Comparison of ENCODE assay signal across 31 cellular contexts in the genomic region with DNA sequence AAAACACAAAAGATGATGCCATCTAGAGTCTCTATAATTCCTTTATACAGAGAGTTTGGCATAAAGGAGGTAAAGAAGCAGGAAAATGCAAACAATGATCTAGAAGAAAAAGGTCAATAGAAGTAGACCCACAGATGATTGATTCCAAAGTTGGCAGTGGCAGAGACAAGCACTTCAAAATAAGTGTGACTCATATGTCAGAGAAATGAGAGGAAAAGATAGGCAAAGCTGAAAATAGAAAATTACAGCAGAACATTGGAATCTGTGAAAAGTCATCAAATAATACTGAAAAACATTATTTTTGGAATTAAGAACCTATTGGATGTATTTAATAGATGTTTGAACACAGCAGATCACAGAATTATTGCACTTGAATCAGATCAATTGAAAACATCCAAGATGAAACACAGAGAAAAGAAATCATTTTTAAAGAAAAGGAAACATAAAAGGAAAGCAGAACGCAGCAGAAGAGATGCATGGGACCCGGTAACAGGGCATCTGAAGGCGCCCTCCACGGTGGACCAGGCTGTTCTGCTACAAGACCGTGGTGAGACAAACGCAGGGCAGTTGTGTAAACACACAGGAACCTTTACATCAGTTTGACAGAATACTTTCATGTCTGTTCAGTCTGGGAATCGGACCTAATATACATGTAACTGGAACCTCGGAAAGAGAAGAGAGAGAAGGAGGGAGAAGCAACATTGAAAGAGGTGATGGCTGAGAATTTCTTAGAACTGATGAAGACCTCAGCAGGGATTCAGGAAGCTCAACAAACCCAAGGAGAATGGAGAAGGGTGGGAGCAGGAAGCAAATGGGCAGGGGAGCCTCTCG.
"Had no signal": no experiment of that assay in that cellular context is flagged by ENCODE, and none has a peak within 500 bp of the region (broad histone marks: within the 10 kb centered on the region; RNA-seq: fewer than 3 reads in every experiment).

No MANE protein-coding gene starts in this region.

- H3K4me1 ChIP-seq: breast epithelium had no signal

- H3K27ac Mint-ChIP-seq: activated B cell treated with CpG ODN at 0.5 μM for 24 hours; activated CD8-positive, alpha-beta T cell treated with anti-CD3 and anti-CD28 coated beads for 36 hours; activated naive CD8-positive, alpha-beta T cell treated with anti-CD3 and anti-CD28 coated beads for 36 hours; activated T-cell treated with anti-CD3 and anti-CD28 coated beads, Interleukin-2, amount 50 U/mL, for 72 hours; activated T-helper 17 cell treated with anti-CD3 and anti-CD28 coated beads, Interleukin-2, amount 50 U/mL, for 72 hours; T-cell; T-helper 17 cell had no signal

- H3K27me3 ChIP-seq: ascending aorta, MG63, SJSA1 had no signal

- H3K4me3 Mint-ChIP-seq: activated B cell treated with CpG ODN at 0.5 μM for 24 hours; activated CD8-positive, alpha-beta T cell treated with anti-CD3 and anti-CD28 coated beads for 36 hours; activated naive CD8-positive, alpha-beta T cell treated with anti-CD3 and anti-CD28 coated beads for 36 hours; activated T-cell treated with anti-CD3 and anti-CD28 coated beads, Interleukin-2, amount 50 U/mL, for 72 hours; activated T-helper 17 cell treated with anti-CD3 and anti-CD28 coated beads, Interleukin-2, amount 50 U/mL, for 72 hours; T-cell; T-helper 17 cell had no signal

- H3K4me1 Mint-ChIP-seq: activated B cell treated with CpG ODN at 0.5 μM for 24 hours; activated naive CD8-positive, alpha-beta T cell treated with anti-CD3 and anti-CD28 coated beads for 36 hours; activated T-helper 17 cell treated with anti-CD3 and anti-CD28 coated beads, Interleukin-2, amount 50 U/mL, for 72 hours; T-cell; T-helper 17 cell had no signal

- H3K4me2 ChIP-seq: SK-N-SH had no signal

- H3K9me3 ChIP-seq: SJSA1, SK-N-SH had no signal

- H3K4me3 ChIP-seq: ascending aorta, breast epithelium, MG63, SJSA1 had no signal

- H3K9ac ChIP-seq: SK-N-SH had no signal

- H3K36me3 ChIP-seq: ascending aorta, breast epithelium, MG63, SJSA1 had no signal

- H3K27me3 Mint-ChIP-seq: activated B cell treated with CpG ODN at 0.5 μM for 24 hours; activated naive CD8-positive, alpha-beta T cell treated with anti-CD3 and anti-CD28 coated beads for 36 hours; activated T-helper 17 cell treated with anti-CD3 and anti-CD28 coated beads, Interleukin-2, amount 50 U/mL, for 72 hours had no signal

- H3K27ac ChIP-seq: ascending aorta, breast epithelium, SJSA1, VCaP had no signal

- DNase-seq: activated B cell treated with CpG ODN at 0.5 μM for 24 hours; activated CD4-positive, alpha-beta T cell treated with anti-CD3 and anti-CD28 coated beads for 48 hours; activated CD4-positive, alpha-beta T cell treated with anti-CD3 and anti-CD28 coated beads, Interleukin-2, amount 50 U/mL, for 4 hours; activated CD4-positive, CD25-positive, alpha-beta regulatory T cell treated with anti-CD3 and anti-CD28 coated beads, Interleukin-2, amount 50 U/mL, for 72 hours; activated CD8-positive, alpha-beta T cell treated with anti-CD3 and anti-CD28 coated beads for 36 hours; activated effector memory CD4-positive, alpha-beta T cell treated with anti-CD3 and anti-CD28 coated beads, Interleukin-2, amount 50 U/mL, for 16 hours; activated naive CD4-positive, alpha-beta T cell; activated naive CD4-positive, alpha-beta T cell treated with anti-CD3 and anti-CD28 coated beads, Interleukin-2, amount 50 U/mL, for 16 hours; activated naive CD8-positive, alpha-beta T cell treated with anti-CD3 and anti-CD28 coated beads for 36 hours; activated T-cell treated with anti-CD3 and anti-CD28 coated beads, Interleukin-2, amount 50 U/mL, for 1 hour; activated T-cell treated with anti-CD3 and anti-CD28 coated beads, Interleukin-2, amount 50 U/mL, for 72 hours; amniotic stem cell; Karpas-422; MG63; MV-4-11; NCI-H1092; NCI-H1436 treated with DMSO at 0.1 percent for 48 hours; NCI-H1694 treated with DMSO at 0.1 percent for 48 hours; NCI-H2029; NCI-H345; NCI-H524 treated with DMSO at 0.1 percent for 48 hours; SHP77 treated with DMSO at 0.1 percent for 48 hours; SK-N-SH; T-cell; T-helper 17 cell had no signal

- ATAC-seq: activated CD8-positive, alpha-beta T cell treated with anti-CD3 and anti-CD28 coated beads for 36 hours; activated T-cell treated with anti-CD3 and anti-CD28 coated beads, Interleukin-2, amount 50 U/mL, for 72 hours; activated T-helper 17 cell treated with anti-CD3 and anti-CD28 coated beads, Interleukin-2, amount 50 U/mL, for 72 hours; Panc1; T-cell; T-helper 17 cell had no signal

- H3K36me3 Mint-ChIP-seq: T-cell had no signal
